Comparison of ENCODE assay signal across 1 cellular context in the genomic region with DNA sequence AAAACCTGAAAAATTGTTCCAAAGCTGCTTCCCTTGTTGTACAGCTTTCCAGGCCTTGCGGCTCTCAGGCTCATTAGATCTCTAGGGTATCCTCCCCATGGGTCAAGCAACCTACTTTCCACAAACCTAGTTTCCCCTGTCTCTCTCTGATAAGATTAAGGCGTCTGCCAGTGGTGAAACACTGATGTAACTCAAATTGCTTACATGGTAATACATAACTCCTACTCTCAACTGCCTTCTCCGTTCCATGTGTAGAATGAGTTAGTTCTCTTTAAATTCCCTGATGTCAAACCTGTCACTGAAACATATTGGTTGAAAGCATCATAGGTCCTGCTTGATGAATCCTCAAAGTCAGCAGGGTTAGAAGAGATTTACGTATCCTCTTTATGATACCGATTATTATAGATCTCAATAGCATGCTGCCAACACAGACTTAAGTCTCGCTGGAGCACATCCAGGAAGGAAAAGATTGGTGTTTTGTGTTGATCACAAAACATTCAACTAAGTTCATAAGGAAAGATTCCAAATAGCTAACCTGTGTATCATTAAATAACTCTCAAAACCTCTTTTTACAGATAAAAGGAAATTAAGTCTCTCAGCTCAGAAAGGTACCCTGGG.
TF ChIP-seq lines count a peak whose summit lies in the region.

No MANE protein-coding gene starts in this region.

TF ChIP-seq in IMR-90, 13 proteins besides CTCF, POLR2A, EP300 and RAD21:
- no peak for TF ChIP-seq CHD1 (IDR thresholded peaks at IDR 0.05; ENCODE audit: low read depth, low read length)
- no peak for TF ChIP-seq FOS (IDR thresholded peaks at IDR 0.05; ENCODE audit: low read depth, low read length)
- TF ChIP-seq MXI1 (IDR thresholded peaks at IDR 0.05; ENCODE audit: borderline replicate concordance, low read depth, low read length) = no peak
